Comparison of ENCODE assay signal across 8 cellular contexts in genomic region chr15:85582719-85583089, GRCh38.
DNase-seq lines count a peak whose midpoint lies in the region; ATAC-seq and TF ChIP-seq lines count a peak whose summit lies in the region.

No MANE protein-coding gene starts in this region.

- H3K27me3 ChIP-seq in CD4-positive, alpha-beta T cell (ENCODE audit: control insufficient read depth, insufficient read depth, low read length), result no peaks in the 10 kb centered on the region
- no peaks in the 10 kb centered on the region for H3K27me3 ChIP-seq in right cardiac atrium (ENCODE audit: control insufficient read depth, insufficient read depth)
- H3K27me3 ChIP-seq in GM23338 (ENCODE audit: insufficient read depth), result no peaks in the 10 kb centered on the region

- H3K27me3 Mint-ChIP-seq in CD4-positive, alpha-beta T cell, result no peaks in the 10 kb centered on the region
- H3K27me3 Mint-ChIP-seq in GM23338 (ENCODE audit: insufficient read depth, low read depth, poor library complexity), result no peaks in the 10 kb centered on the region

- H2AFZ ChIP-seq in GM23338, result no peak overlapping the region

- peaks cover 23% of the 10 kb centered on the region for H3K79me2 ChIP-seq in GM23338 (replicated peaks; ENCODE audit: insufficient read depth)

- peak; percentile 43 to 69 (median 60) for DNase-seq in CD4-positive, alpha-beta T cell
- DNase-seq in NCI-H524 (lab: John Stamatoyannopoulos, UW) (peak; percentile 59 to 88), right cardiac atrium (peak; percentile 68 to 87 (median 83)), GM23338 (ENCODE audit: low spot score) (no peak), DMS79 (lab: John Stamatoyannopoulos, UW) (no peak)
- peak; percentile 37 for DNase-seq in activated T-helper 9 cell treated with anti-CD3 and anti-CD28 coated beads, Interleukin-2, amount 50 U/mL, for 16 hours (ENCODE audit: low read depth)
- peak; percentile 24 to 35 for DNase-seq in stimulated activated CD4-positive, alpha-beta T cell treated with anti-CD3 and anti-CD28 coated beads, Interleukin-1b, Interleukin-23, amount 100 ng/mL, for 4 hours (ENCODE audit: low read depth in 2 of 2)

- peak; percentile 71 for ATAC-seq in CD4-positive, alpha-beta T cell (ENCODE audit: poor library complexity)
- peak; percentile 48 for ATAC-seq in GM21515 (IDR thresholded peaks at IDR 0.05; ENCODE audit: unreplicated experiment)
- ATAC-seq in right cardiac atrium, result peak; percentile 78 to 82
- no peak; the same call in 2 of the 3 replicates for ATAC-seq in GM23338

- H4K20me1 ChIP-seq in GM23338 (replicated peaks; ENCODE audit: insufficient read depth), result 0 out of 2 replicates have a peak, but pooled peaks cover 13% of the 10 kb centered on the region

- peaks cover 91% of the 10 kb centered on the region for H3K36me3 Mint-ChIP-seq in CD4-positive, alpha-beta T cell (ENCODE audit: low read depth)
- H3K36me3 Mint-ChIP-seq in GM23338 (ENCODE audit: low read depth), result peaks cover 34% of the 10 kb centered on the region

- POLR2A ChIA-PET in CD4-positive, alpha-beta T cell (lab: Charles Lee), result interaction anchor here (0.7 to 3.7 kb wide), 28 partner anchors 9 to 266 kb away, joined by 3 to 27 read pairs (median 5); partner anchors contain the start of gene AKAP13

- H3K9me2 ChIP-seq in GM23338 (ENCODE audit: insufficient read depth), result no peaks in the 10 kb centered on the region

- H3K4me2 ChIP-seq in GM23338, result no peak overlapping the region

- peak overlapping the region; percentile 100 for H3K27ac Mint-ChIP-seq in CD4-positive, alpha-beta T cell
- H3K27ac Mint-ChIP-seq in GM23338, result no peak overlapping the region

- peak overlapping the region; percentile 95 for H3K4me3 ChIP-seq in right cardiac atrium (ENCODE audit: low read length)
- H3K4me3 ChIP-seq in GM23338, result no peak overlapping the region

- no peak for TF ChIP-seq CTCF in CD4-positive, alpha-beta T cell (IDR thresholded peaks at IDR 0.05)
- TF ChIP-seq CTCF in GM23338 (conservative IDR thresholded peaks at IDR 0.05; ENCODE audit: low read depth in 2 of 2), result no peak

- no peaks in the 10 kb centered on the region for H3F3A ChIP-seq in GM23338 (replicated peaks; ENCODE audit: low read depth)

- intact Hi-C loops in CD4-positive, alpha-beta T cell (cut with DNase I, micrococcal nuclease), result loop anchor here in 1 of 2 experiments (1.0 to 2.0 kb wide), 5 partner anchors 14 to 125 kb away; no protein-coding TSS in a partner anchor
- intact Hi-C loops in right cardiac atrium (cut with DNase I), result loop anchor here in 3 of 4 donors (5.0 to 10.0 kb wide), 3 partner anchors 78 to 98 kb away; no protein-coding TSS in a partner anchor

- peak overlapping the region; percentile 87 for H3K4me3 Mint-ChIP-seq in CD4-positive, alpha-beta T cell
- no peak overlapping the region for H3K4me3 Mint-ChIP-seq in GM23338

- CTCF ChIA-PET in CD4-positive, alpha-beta T cell (lab: Charles Lee), result interaction anchor here (0.8 to 1.4 kb wide), 3 partner anchors 36 to 110 kb away, joined by 3 to 6 read pairs (median 3); no protein-coding TSS in a partner anchor

- no peaks in the 10 kb centered on the region for H3K36me3 ChIP-seq in GM23338 (ENCODE audit: insufficient read depth)

- no peaks in the 10 kb centered on the region for H3K9me3 ChIP-seq in CD4-positive, alpha-beta T cell (ENCODE audit: control insufficient read depth, low read length)
- no peaks in the 10 kb centered on the region for H3K9me3 ChIP-seq in right cardiac atrium (ENCODE audit: control insufficient read depth, low read length)

- H3K4me1 ChIP-seq in right cardiac atrium (ENCODE audit: control insufficient read depth, insufficient read depth, low read length) (peaks cover 34% of the 10 kb centered on the region), GM23338 (ENCODE audit: insufficient read depth) (peaks cover under 1% of the 10 kb centered on the region; the same call in 1 of the 2 replicates)

- H3K4me1 Mint-ChIP-seq in CD4-positive, alpha-beta T cell (ENCODE audit: low read depth), result peaks cover 79% of the 10 kb centered on the region
- H3K4me1 Mint-ChIP-seq in GM23338, result peaks cover 13% of the 10 kb centered on the region; the same call in 2 of the 3 replicates

- WGBS in right cardiac atrium, result 2% methylated on average over 8 of the region's 8 CpGs

- H3K27ac ChIP-seq in CD4-positive, alpha-beta T cell (ENCODE audit: low read depth, low read length), result peak overlapping the region; percentile 86
- H3K27ac ChIP-seq in right cardiac atrium (ENCODE audit: low read length) (peak overlapping the region; percentile 99), GM23338 (ENCODE audit: low read depth) (no peak overlapping the region)

- H3K9me3 Mint-ChIP-seq in CD4-positive, alpha-beta T cell, result no peaks in the 10 kb centered on the region
- no peaks in the 10 kb centered on the region for H3K9me3 Mint-ChIP-seq in GM23338

TF ChIP-seq in GM23338, 12 proteins besides CTCF, POLR2A, EP300 and RAD21 (continues in another document):
- TF ChIP-seq CREB1 (CRISPR knock-in tag; IDR thresholded peaks at IDR 0.05; ENCODE audit: low read depth), result no peak
- no peak for TF ChIP-seq EZH2phosphoT487 (IDR thresholded peaks at IDR 0.05; ENCODE audit: unreplicated experiment)
- no peak for TF ChIP-seq ETS1 (IDR thresholded peaks at IDR 0.05)
- no peak for TF ChIP-seq ZNF114 (CRISPR knock-in tag; IDR thresholded peaks at IDR 0.05)
- no peak for TF ChIP-seq REST (IDR thresholded peaks at IDR 0.05; ENCODE audit: unreplicated experiment)
- TF ChIP-seq ZNF331 (CRISPR knock-in tag; IDR thresholded peaks at IDR 0.05; ENCODE audit: low read depth), result no peak
- TF ChIP-seq EZH2 (IDR thresholded peaks at IDR 0.05; ENCODE audit: low read depth, unreplicated experiment), result no peak
- no peak for TF ChIP-seq NANOG (IDR thresholded peaks at IDR 0.05; ENCODE audit: borderline replicate concordance)

Comparison
In these comparisons a context has a peak if more than half of its experiments do, and no peak if none do; other contexts are left out.
1. DNase-seq: peak in CD4-positive, alpha-beta T cell (10 of 10), NCI-H524 (2 of 2), activated T-helper 9 cell treated with anti-CD3 and anti-CD28 coated beads, Interleukin-2, amount 50 U/mL, for 16 hours (single experiment), right cardiac atrium (3 of 3) and stimulated activated CD4-positive, alpha-beta T cell treated with anti-CD3 and anti-CD28 coated beads, Interleukin-1b, Interleukin-23, amount 100 ng/mL, for 4 hours (2 of 2); none in GM23338 (single experiment) and DMS79 (single experiment).